15 cellular contexts compared by ENCODE assay signal in the genomic region with DNA sequence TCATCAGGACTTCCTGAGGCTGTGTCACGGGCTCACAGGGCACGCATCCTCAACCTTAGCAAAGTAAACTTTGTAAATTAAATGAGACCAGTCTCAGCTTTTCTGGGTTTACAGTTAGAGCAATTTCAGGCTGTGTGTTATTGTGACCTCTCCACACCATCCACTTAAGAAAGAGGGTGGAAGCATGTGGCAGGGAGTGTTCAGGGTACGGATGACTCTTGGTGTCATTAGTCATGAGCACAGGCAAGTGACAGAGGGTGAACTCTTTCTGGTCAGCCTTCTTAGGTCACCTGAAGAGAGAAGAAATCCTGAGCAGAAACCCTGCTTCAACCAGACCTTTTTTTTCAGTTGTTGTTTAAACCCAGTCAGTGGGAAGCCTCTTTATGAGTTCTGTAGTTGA.
"Had no signal": no experiment of that assay in that cellular context is flagged by ENCODE, and none has a peak within 500 bp of the region (broad histone marks: within the 10 kb centered on the region; RNA-seq: fewer than 3 reads in every experiment).

No MANE protein-coding gene starts in this region.

- H3K27ac ChIP-seq: heart left ventricle, pancreas, prostate gland, spleen, tibial nerve, vagina had no signal

- H3K9me3 ChIP-seq: heart left ventricle, left ventricle myocardium inferior, mucosa of descending colon, pancreas, prostate gland, spleen, tibial nerve, vagina had no signal

- H3K36me3 Mint-ChIP-seq: immature natural killer cell; naive thymus-derived CD4-positive, alpha-beta T cell; natural killer cell treated with Interleukin-12 subunit alpha and Interleukin-12 subunit beta and Interleukin-15 and Interleukin-18, amount 100 ng/mL, for 72 hours; stimulated activated memory B cell treated with anti-CD40 and anti-IgM and Interleukin-4, amounts not matched to agents 10 μg/mL and 1 μg/mL and 100 μg/mL, for 72 hours had no signal

- H3K27me3 ChIP-seq: pancreas, tibial nerve, vagina had no signal

- H3K4me1 ChIP-seq: pancreas, prostate gland, vagina had no signal

- H3K27ac Mint-ChIP-seq: immature natural killer cell; stimulated activated memory B cell treated with anti-CD40 and anti-IgM and Interleukin-4, amounts not matched to agents 10 μg/mL and 1 μg/mL and 100 μg/mL, for 72 hours; stimulated activated naive CD8-positive, alpha-beta T cell treated with anti-CD3 and anti-CD28 coated beads, Interleukin-15, Interleukin-2, amounts not matched to agents 100 ng/mL and 50 ng/mL, for 24 hours had no signal

- H3K4me3 Mint-ChIP-seq: stimulated activated memory B cell treated with anti-CD40 and anti-IgM and Interleukin-4, amounts not matched to agents 10 μg/mL and 1 μg/mL and 100 μg/mL, for 72 hours; stimulated activated naive CD8-positive, alpha-beta T cell treated with anti-CD3 and anti-CD28 coated beads, Interleukin-15, Interleukin-2, amounts not matched to agents 100 ng/mL and 50 ng/mL, for 24 hours had no signal

- H3K27me3 Mint-ChIP-seq: type B pancreatic cell had no signal

- H3K36me3 ChIP-seq: heart left ventricle, left ventricle myocardium inferior, pancreas, prostate gland, spleen, tibial nerve, vagina had no signal

- H3K4me3 ChIP-seq: lung, mucosa of descending colon, prostate gland had no signal

- H3K9me3 Mint-ChIP-seq: naive thymus-derived CD4-positive, alpha-beta T cell; stimulated activated memory B cell treated with anti-CD40 and anti-IgM and Interleukin-4, amounts not matched to agents 10 μg/mL and 1 μg/mL and 100 μg/mL, for 72 hours; stimulated activated naive CD8-positive, alpha-beta T cell treated with anti-CD3 and anti-CD28 coated beads, Interleukin-15, Interleukin-2, amounts not matched to agents 100 ng/mL and 50 ng/mL, for 24 hours had no signal
